Comparison of ENCODE assay signal across 24 cellular contexts in the genomic region with DNA sequence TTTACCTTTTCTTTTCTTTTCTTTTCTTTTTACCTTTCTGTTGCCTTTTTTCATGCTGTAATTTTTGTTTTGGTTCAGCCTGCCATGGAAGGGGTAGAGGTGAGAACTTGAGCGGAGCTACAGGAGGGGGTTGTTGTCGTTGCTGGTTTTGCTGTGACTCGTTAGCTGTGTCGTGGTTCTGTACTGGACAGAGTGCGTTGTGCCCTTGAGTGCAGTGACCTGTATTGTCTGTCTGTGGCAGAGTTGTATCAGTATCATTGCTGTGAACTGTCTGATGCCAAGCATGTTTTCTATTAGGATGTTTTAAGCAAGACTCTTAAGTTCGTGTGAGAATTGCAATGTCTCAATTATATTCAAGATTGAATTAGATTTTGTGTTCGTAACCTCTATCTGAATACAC.
"Had no signal": no experiment of that assay in that cellular context is flagged by ENCODE, and none has a peak within 500 bp of the region (broad histone marks: within the 10 kb centered on the region; RNA-seq: fewer than 3 reads in every experiment).

No MANE protein-coding gene starts in this region.

- H3K9me3 Mint-ChIP-seq: activated CD4-positive, alpha-beta memory T cell treated with anti-CD3 and anti-CD28 coated beads, Interleukin-2, amount 10 ng/mL, durations not matched to agents 7 days and 5 days; activated CD4-positive, alpha-beta T cell treated with anti-CD3 and anti-CD28 coated beads, Interleukin-2, amount 10 ng/mL, durations not matched to agents 24 days and 14 days; activated naive CD4-positive, alpha-beta T cell treated with anti-CD3 and anti-CD28 coated beads, Interleukin-2, amount 50 U/mL, for 72 hours; endodermal cell; natural killer cell; stimulated activated memory B cell treated with anti-CD40 and anti-IgM and Interleukin-4, amounts not matched to agents 10 μg/mL and 1 μg/mL and 100 μg/mL, for 72 hours had no signal

- H3K27ac ChIP-seq: breast epithelium, coronary artery, epithelial cell of prostate, left lung, parathyroid adenoma, SJCRH30, testis had no signal

- DNase-seq: activated CD4-positive, alpha-beta memory T cell treated with anti-CD3 and anti-CD28 coated beads, Interleukin-2, amount 10 ng/mL, durations not matched to agents 7 days and 5 days; activated CD4-positive, alpha-beta T cell treated with anti-CD3 and anti-CD28 coated beads, Interleukin-2, amount 10 ng/mL, durations not matched to agents 24 days and 14 days; activated CD4-positive, CD25-positive, alpha-beta regulatory T cell; cerebellar nuclear complex; endodermal cell; kidney; left lung; mammary epithelial cell; midbrain; natural killer cell; SJCRH30; small intestine; stimulated activated CD4-positive, alpha-beta T cell treated with anti-CD3 and anti-CD28 coated beads, Interleukin-2, amount 100 ng/mL, for 24 hours; T-helper 1 cell; T1000; testis; trophoblast cell had no signal

- H3K4me1 ChIP-seq: breast epithelium, left lung, SJCRH30, testis had no signal

- H3K27me3 ChIP-seq: breast epithelium, left lung, SJCRH30, testis had no signal

- H3K4me1 Mint-ChIP-seq: activated CD4-positive, alpha-beta memory T cell treated with anti-CD3 and anti-CD28 coated beads, Interleukin-2, amount 10 ng/mL, durations not matched to agents 7 days and 5 days; activated CD4-positive, alpha-beta T cell treated with anti-CD3 and anti-CD28 coated beads, Interleukin-2, amount 10 ng/mL, durations not matched to agents 24 days and 14 days; endodermal cell; stimulated activated memory B cell treated with anti-CD40 and anti-IgM and Interleukin-4, amounts not matched to agents 10 μg/mL and 1 μg/mL and 100 μg/mL, for 72 hours had no signal

- H3K4me3 ChIP-seq: breast epithelium, coronary artery, left lung, SJCRH30, testis had no signal

- ATAC-seq: activated naive CD4-positive, alpha-beta T cell treated with anti-CD3 and anti-CD28 coated beads, Interleukin-2, amount 50 U/mL, for 72 hours; left lung; sciatic nerve; stimulated activated memory B cell treated with anti-CD40 and anti-IgM and Interleukin-4, amounts not matched to agents 10 μg/mL and 1 μg/mL and 100 μg/mL, for 72 hours had no signal

- H3K9me3 ChIP-seq: breast epithelium, left lung, SJCRH30, testis had no signal

- H3K27ac Mint-ChIP-seq: activated CD4-positive, alpha-beta T cell treated with anti-CD3 and anti-CD28 coated beads, Interleukin-2, amount 10 ng/mL, durations not matched to agents 24 days and 14 days; activated naive CD4-positive, alpha-beta T cell treated with anti-CD3 and anti-CD28 coated beads, Interleukin-2, amount 50 U/mL, for 72 hours; natural killer cell; stimulated activated memory B cell treated with anti-CD40 and anti-IgM and Interleukin-4, amounts not matched to agents 10 μg/mL and 1 μg/mL and 100 μg/mL, for 72 hours had no signal

- H3K4me3 Mint-ChIP-seq: activated CD4-positive, alpha-beta memory T cell treated with anti-CD3 and anti-CD28 coated beads, Interleukin-2, amount 10 ng/mL, durations not matched to agents 7 days and 5 days; activated CD4-positive, alpha-beta T cell treated with anti-CD3 and anti-CD28 coated beads, Interleukin-2, amount 10 ng/mL, durations not matched to agents 24 days and 14 days; endodermal cell; natural killer cell; stimulated activated memory B cell treated with anti-CD40 and anti-IgM and Interleukin-4, amounts not matched to agents 10 μg/mL and 1 μg/mL and 100 μg/mL, for 72 hours had no signal

- H3K27me3 Mint-ChIP-seq: activated CD4-positive, alpha-beta memory T cell treated with anti-CD3 and anti-CD28 coated beads, Interleukin-2, amount 10 ng/mL, durations not matched to agents 7 days and 5 days; activated CD4-positive, alpha-beta T cell treated with anti-CD3 and anti-CD28 coated beads, Interleukin-2, amount 10 ng/mL, durations not matched to agents 24 days and 14 days; stimulated activated memory B cell treated with anti-CD40 and anti-IgM and Interleukin-4, amounts not matched to agents 10 μg/mL and 1 μg/mL and 100 μg/mL, for 72 hours had no signal
